ENCODE assay signal across 1 cellular context in genomic region chr4:184282251-184282713, GRCh38.
TF ChIP-seq lines count a peak whose summit lies in the region.

No MANE protein-coding gene starts in this region.

TF ChIP-seq in HCT116, 20 proteins besides CTCF, POLR2A, EP300 and RAD21 (continued from another document):
- TF ChIP-seq EZH2phosphoT487 (IDR thresholded peaks at IDR 0.05; ENCODE audit: borderline replicate concordance) (no peak), EZH2 (IDR thresholded peaks at IDR 0.05) (no peak)
TF ChIP-seq in HCT116: peak in this region for 0.
